9 cellular contexts compared by ENCODE assay signal in genomic region chr15:34984884-34985630, GRCh38. TPM values are rescaled to one million over a fixed set of nuclear protein-coding genes. Genes with fewer than 3 reads are reported as not detected.
DNase-seq lines count a peak whose midpoint lies in the region; ATAC-seq and TF ChIP-seq lines count a peak whose summit lies in the region.
"Had no signal": no experiment of that assay in that cellular context is flagged by ENCODE, and none has a peak within 500 bp of the region (broad histone marks: within the 10 kb centered on the region; RNA-seq: fewer than 3 reads in every experiment).

No MANE protein-coding gene starts in this region.

- peaks cover 58% of the 10 kb centered on the region for H3K79me2 ChIP-seq in SK-N-SH (ENCODE audit: insufficient read depth)

- H3K27me3 Mint-ChIP-seq in activated T-helper 17 cell treated with anti-CD3 and anti-CD28 coated beads, Interleukin-2, amount 50 U/mL, for 72 hours, result no peaks in the 10 kb centered on the region
- H3K27me3 Mint-ChIP-seq: B cell had no signal

- H3K4me1 Mint-ChIP-seq in activated T-helper 17 cell treated with anti-CD3 and anti-CD28 coated beads, Interleukin-2, amount 50 U/mL, for 72 hours, result peaks cover 17% of the 10 kb centered on the region

- CTCF ChIA-PET in SK-N-SH (lab: Yijun Ruan, JAX), result interaction anchor here (7.9 kb wide), 1 partner anchor 16 kb away, joined by 37 read pairs; the partner anchor contains the start of gene AQR

- no peaks in the 10 kb centered on the region for H3K9me3 Mint-ChIP-seq in activated T-helper 17 cell treated with anti-CD3 and anti-CD28 coated beads, Interleukin-2, amount 50 U/mL, for 72 hours

- no peaks in the 10 kb centered on the region for H3K27me3 ChIP-seq in SK-N-SH (ENCODE audit: insufficient read depth)

- H3K9me3 ChIP-seq in SK-N-SH, result no peaks in the 10 kb centered on the region

- H3K4me2 ChIP-seq in SK-N-SH, result peak overlapping the region; percentile 63

- no peak for TF ChIP-seq RAD21 in SK-N-SH (IDR thresholded peaks at IDR 0.05; ENCODE audit: low read length)

- peaks cover 75% of the 10 kb centered on the region for H3K36me3 Mint-ChIP-seq in activated T-helper 17 cell treated with anti-CD3 and anti-CD28 coated beads, Interleukin-2, amount 50 U/mL, for 72 hours (ENCODE audit: low read depth)

- H3K4me3 ChIP-seq in SK-N-SH (ENCODE audit: low read depth in 2 of 2, low read length in 1 of 2) (no peak overlapping the region), skin epidermis (peak overlapping the region in 3 of 7 experiments; percentile 81 to 87 (median 86))

- 83% methylated on average over 9 of the region's 9 CpGs for WGBS in SK-N-SH (ENCODE audit: low lambda C conversion rate)

- H4K20me1 ChIP-seq in SK-N-SH (ENCODE audit: insufficient read depth), result no peaks in the 10 kb centered on the region

- peaks cover 9 to 12% of the 10 kb centered on the region in 2 experiments; a peak in 3 of 4 replicates for H3K4me1 ChIP-seq in SK-N-SH (ENCODE audit: control insufficient read depth in 1 of 2, insufficient read depth in 2 of 2, low read depth in 1 of 2, low read length in 1 of 2)

- no peak overlapping the region for H2AFZ ChIP-seq in SK-N-SH (ENCODE audit: low read depth)

- TF ChIP-seq EP300 in SK-N-SH (IDR thresholded peaks at IDR 0.05; ENCODE audit: borderline replicate concordance in 1 of 2, low read depth in 1 of 2, low read length in 1 of 2), result no peak

- H3K9ac ChIP-seq in SK-N-SH, result peak overlapping the region; percentile 19; the same call in 1 of the 2 replicates

- H3K4me3 Mint-ChIP-seq in activated T-helper 17 cell treated with anti-CD3 and anti-CD28 coated beads, Interleukin-2, amount 50 U/mL, for 72 hours, result peak overlapping the region; percentile 85
- H3K4me3 Mint-ChIP-seq: B cell had no signal

- POLR2A ChIA-PET in SK-N-SH (lab: Yijun Ruan, JAX), result interaction anchor here (0.6 kb wide), 1 partner anchor 68 kb away, joined by 4 read pairs; no protein-coding TSS in a partner anchor

- DNase-seq in SK-N-SH (no peak), left cardiac atrium (peak; percentile 33), activated gamma-delta T cell treated with Interleukin-2 at 50 U/mL for 16 hours (no peak)

- no peak for TF ChIP-seq CTCF in SK-N-SH (IDR thresholded peaks at IDR 0.05)

- peak overlapping the region; percentile 70 for H3K27ac Mint-ChIP-seq in activated T-helper 17 cell treated with anti-CD3 and anti-CD28 coated beads, Interleukin-2, amount 50 U/mL, for 72 hours
- H3K27ac Mint-ChIP-seq: B cell had no signal

- peaks cover 16% of the 10 kb centered on the region for H3F3A ChIP-seq in SK-N-SH (replicated peaks; ENCODE audit: insufficient read depth)

- intact Hi-C loops in left cardiac atrium (cut with DNase I), result no loop called here

- H3K36me3 ChIP-seq in SK-N-SH (replicated peaks in 1 of 2; ENCODE audit: control insufficient read depth in 1 of 2, insufficient read depth in 2 of 2, low read length in 1 of 2), result peaks cover 29 to 36% of the 10 kb centered on the region in 2 experiments

- ATAC-seq in SK-N-SH treated with all-trans-retinoic acid at 6 μM for 48 hours (no peak), left cardiac atrium (no peak), GM18502 (IDR thresholded peaks at IDR 0.05; ENCODE audit: poor library complexity, unreplicated experiment) (no peak), HG02884 (IDR thresholded peaks at IDR 0.05; ENCODE audit: unreplicated experiment) (no peak)
- peak; percentile 19 for ATAC-seq in activated T-helper 17 cell treated with anti-CD3 and anti-CD28 coated beads, Interleukin-2, amount 50 U/mL, for 72 hours (replicated peaks)

- no peaks in the 10 kb centered on the region for H3K9me2 ChIP-seq in SK-N-SH

- H3K27ac ChIP-seq in SK-N-SH (ENCODE audit: low read depth in 2 of 2, low read length in 1 of 2) (peak overlapping the region in 1 of 2 experiments; percentile 52; a peak in 2 of 4 replicates), skin epidermis (peak overlapping the region in 12 of 21 experiments; percentile 0 to 99 (median 30))

TF ChIP-seq in SK-N-SH, 30 proteins besides CTCF, POLR2A, EP300 and RAD21:
- TF ChIP-seq NFIC (IDR thresholded peaks at IDR 0.05; ENCODE audit: borderline replicate concordance) (peak; percentile 21; the same call in 1 of the 2 replicates), MAX (IDR thresholded peaks at IDR 0.05; ENCODE audit: low read depth) (no peak), CHD2 (IDR thresholded peaks at IDR 0.05; ENCODE audit: low read length, partially characterized antibody) (no peak), USF2 (IDR thresholded peaks at IDR 0.05; ENCODE audit: borderline replicate concordance, low read depth, low read length) (no peak)

TF ChIP-seq in SK-N-SH treated with all-trans-retinoic acid at 6 μM for 48 hours, 23 proteins besides CTCF, POLR2A, EP300 and RAD21:
- TF ChIP-seq OSR1 (CRISPR knock-in tag; IDR thresholded peaks at IDR 0.05) (no peak), PATZ1 (CRISPR knock-in tag; IDR thresholded peaks at IDR 0.05; ENCODE audit: borderline replicate concordance) (no peak), ZFP3 (CRISPR knock-in tag; IDR thresholded peaks at IDR 0.05) (no peak), PPARA (CRISPR knock-in tag; IDR thresholded peaks at IDR 0.05; ENCODE audit: borderline replicate concordance) (no peak), ZNF565 (CRISPR knock-in tag; conservative IDR thresholded peaks at IDR 0.05; ENCODE audit: low read depth) (no peak)

RNA-seq across cellular contexts. Expression of gene ZNF770, which starts 3.0 kb away (rescaled TPM):
- 3.8 and 5.3 TPM in 2 replicates for polyA plus RNA-seq in SK-N-SH (2012; rRNA removed)
- 7.4 and 7.6 TPM in 2 replicates for polyA plus RNA-seq in SK-N-SH (2012; cell fraction: cytosol; rRNA removed)
- 3.0 and 5.3 TPM in 2 replicates for polyA plus RNA-seq in SK-N-SH (2012; cell fraction: nucleus; rRNA removed)
- 10 to 100 TPM; 44.6 to 59.4 TPM for total RNA-seq in activated T-helper 17 cell treated with anti-CD3 and anti-CD28 coated beads, Interleukin-2, amount 50 U/mL, for 72 hours
- 10 to 100 TPM; 33.7 to 35.8 TPM for total RNA-seq in left cardiac atrium

RNA-seq across cellular contexts. Expression of gene AQR, which starts 15.5 kb away (rescaled TPM):
- polyA plus RNA-seq in SK-N-SH (2012; rRNA removed), result 11.6 and 19.6 TPM in 2 replicates
- 11.5 and 11.8 TPM in 2 replicates for polyA plus RNA-seq in SK-N-SH (2012; cell fraction: cytosol; rRNA removed)
- polyA plus RNA-seq in SK-N-SH (2012; cell fraction: nucleus; rRNA removed), result 13.3 and 33.4 TPM in 2 replicates
- 10 to 100 TPM; 37.6 to 39.4 TPM for total RNA-seq in activated T-helper 17 cell treated with anti-CD3 and anti-CD28 coated beads, Interleukin-2, amount 50 U/mL, for 72 hours
- total RNA-seq in left cardiac atrium, result 10 to 100 TPM; 12.9 to 14.3 TPM
